6 cellular contexts compared by ENCODE assay signal in the genomic region with DNA sequence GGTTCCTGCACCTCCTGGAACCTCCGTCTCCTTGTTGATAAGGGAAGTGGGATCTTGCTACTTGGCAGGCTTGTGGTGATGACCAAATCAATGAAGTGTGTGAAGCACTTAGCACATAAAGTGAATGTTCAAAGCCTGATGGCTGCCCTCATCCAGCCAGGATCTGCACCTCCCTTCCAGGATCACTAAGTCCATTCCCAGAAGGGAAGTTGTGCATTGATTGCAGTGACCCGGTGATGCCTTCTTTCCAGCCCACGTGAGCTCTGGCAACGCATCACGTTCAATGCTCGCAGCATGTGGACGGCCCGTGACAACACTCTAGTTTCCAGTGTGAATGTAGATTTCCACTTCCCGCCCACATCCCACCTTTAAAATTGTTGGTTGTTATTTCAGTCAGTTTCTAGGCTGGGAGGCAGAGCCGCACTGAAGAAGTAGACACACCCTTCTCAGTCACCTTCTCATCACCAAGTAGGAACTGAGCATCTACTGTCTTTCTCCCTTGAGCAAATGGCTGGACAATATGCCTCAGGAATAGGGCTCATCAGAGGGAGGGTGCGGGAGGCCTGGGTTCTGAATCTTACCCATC. TPM values are rescaled to one million over a fixed set of nuclear protein-coding genes. Genes with fewer than 3 reads are reported as not detected.
"Had no signal": no experiment of that assay in that cellular context is flagged by ENCODE, and none has a peak within 500 bp of the region (broad histone marks: within the 10 kb centered on the region; RNA-seq: fewer than 3 reads in every experiment).

No MANE protein-coding gene starts in this region.

RNA-seq across cellular contexts. Expression of a gene that starts 6.2 kb away (rescaled TPM):
- total RNA-seq: GM23248, H4, H7, HT1080, IMR-90, K562 had no signal
- polyA plus RNA-seq: GM23248, IMR-90, K562 had no signal
